ENCODE assay signal across 27 cellular contexts in the genomic region with DNA sequence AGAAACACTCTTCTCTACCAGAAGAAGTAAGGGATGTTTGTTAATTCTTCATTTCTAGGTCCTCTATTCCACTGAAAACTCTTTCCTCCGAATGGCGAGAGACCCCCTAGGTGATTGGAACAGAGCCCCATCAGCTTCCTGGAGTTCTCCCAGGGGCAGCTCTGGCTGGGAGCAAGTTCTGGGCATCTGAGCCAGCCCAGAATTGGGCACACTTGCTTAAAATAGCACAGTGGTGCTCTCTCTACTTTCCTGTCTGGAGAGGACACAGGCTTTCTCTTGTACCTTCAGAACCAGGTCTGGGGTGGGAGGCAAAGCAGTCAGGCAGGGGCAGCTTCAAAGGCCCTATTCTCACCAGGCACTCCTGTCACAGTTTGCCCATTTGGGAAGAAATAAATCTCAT.
DNase-seq lines count a peak whose midpoint lies in the region; ATAC-seq and TF ChIP-seq lines count a peak whose summit lies in the region.
"Had no signal": no experiment of that assay in that cellular context is flagged by ENCODE, and none has a peak within 500 bp of the region (broad histone marks: within the 10 kb centered on the region; RNA-seq: fewer than 3 reads in every experiment).

No MANE protein-coding gene starts in this region.

- H3K9me3 ChIP-seq in DND-41 (ENCODE audit: insufficient read depth, low read length, severe bottlenecking) (no peaks in the 10 kb centered on the region), gastroesophageal sphincter (no peaks in the 10 kb centered on the region)
- H3K9me3 ChIP-seq: BE2C had no signal

- H3K27me3 ChIP-seq in DND-41 (ENCODE audit: insufficient read depth, low read length, poor library complexity) (peaks cover 71% of the 10 kb centered on the region), gastroesophageal sphincter (no peaks in the 10 kb centered on the region)
- H3K27me3 ChIP-seq: BE2C had no signal

- TF ChIP-seq CTCF in DND-41 (IDR thresholded peaks at IDR 0.05; ENCODE audit: borderline replicate concordance, extremely low read depth, low read length, poor library complexity, severe bottlenecking) (no peak), brain (conservative IDR thresholded peaks at IDR 0.05) (no peak), gastroesophageal sphincter (IDR thresholded peaks at IDR 0.05) (no peak)

- no peak overlapping the region for H3K4me2 ChIP-seq in DND-41 (ENCODE audit: insufficient read depth, low read length)
- H3K4me2 ChIP-seq: PC-9 had no signal

- TF ChIP-seq EP300 in gastroesophageal sphincter (IDR thresholded peaks at IDR 0.05), result no peak

- no peak overlapping the region for H2AFZ ChIP-seq in DND-41 (ENCODE audit: low read depth, low read length)
- H2AFZ ChIP-seq: PC-9 had no signal

- TF ChIP-seq POLR2A in gastroesophageal sphincter (IDR thresholded peaks at IDR 0.05), result no peak

- peaks cover 4% of the 10 kb centered on the region; the same call in 1 of the 2 replicates for H3K4me1 ChIP-seq in DND-41 (ENCODE audit: insufficient read depth, low read length)
- peaks cover 0 to 20% (median 0%) of the 10 kb centered on the region in 3 donors for H3K4me1 ChIP-seq in gastroesophageal sphincter
- H3K4me1 ChIP-seq: BE2C had no signal

- intact Hi-C loops in left ventricle myocardium superior (cut with micrococcal nuclease), result no loop called here
- intact Hi-C loops in activated T-helper 2 cell treated with anti-CD3 and anti-CD28 coated beads, Interferon-gamma antibody, Interleukin-2, Interleukin-4, amounts not matched to agents 10 μg/mL and 5 μg/mL and 100 μg/mL, durations not matched to agents 14 hours and 24 hours and 36 hours (cut with micrococcal nuclease), result no loop called here

- H3K4me3 ChIP-seq in DND-41 (ENCODE audit: low read depth in 1 of 2, low read length in 2 of 2), result no peak overlapping the region
- H3K4me3 ChIP-seq in gastroesophageal sphincter, result no peak overlapping the region
- H3K4me3 ChIP-seq: PC-9 had no signal

- peak overlapping the region in 3 of 5 experiments; percentile 5 to 56 (median 38) for H3K27ac Mint-ChIP-seq in brain
- H3K27ac Mint-ChIP-seq in activated T-helper 2 cell treated with anti-CD3 and anti-CD28 coated beads, Interferon-gamma antibody, Interleukin-2, Interleukin-4, amounts not matched to agents 10 μg/mL and 5 μg/mL and 100 μg/mL, durations not matched to agents 14 hours and 24 hours and 36 hours, result no peak overlapping the region
- H3K27ac Mint-ChIP-seq: CD8-positive, alpha-beta memory T cell had no signal

- no peaks in the 10 kb centered on the region for H3K79me2 ChIP-seq in DND-41 (ENCODE audit: insufficient read depth, low read length)

- peaks cover 3% of the 10 kb centered on the region for H3K27me3 Mint-ChIP-seq in brain
- H3K27me3 Mint-ChIP-seq in activated T-helper 2 cell treated with anti-CD3 and anti-CD28 coated beads, Interferon-gamma antibody, Interleukin-2, Interleukin-4, amounts not matched to agents 10 μg/mL and 5 μg/mL and 100 μg/mL, durations not matched to agents 14 hours and 24 hours and 36 hours (ENCODE audit: low read depth), result peaks cover 18% of the 10 kb centered on the region

- H3K27ac ChIP-seq in DND-41 (ENCODE audit: low read length) (no peak overlapping the region), gastroesophageal sphincter (peak overlapping the region in 3 of 4 donors; percentile 8 to 52 (median 48))
- H3K27ac ChIP-seq: PC-9 had no signal

- peaks cover 4% of the 10 kb centered on the region; the same call in 1 of the 2 replicates for H4K20me1 ChIP-seq in DND-41 (ENCODE audit: insufficient read depth, low read length)

- WGBS in gastroesophageal sphincter (ENCODE audit: low coverage in 1 of 2), 2 donors, result 42% methylated on average over 2 of the region's 2 CpGs; no CpG with 5 or more reads in 1 of the 2 donors

- DNase-seq in DND-41 (no peak), left ventricle myocardium superior (no peak), DMS79 (lab: John Stamatoyannopoulos, UW) (no peak), islet precursor cell (no peak)
- DNase-seq in activated T-helper 2 cell treated with anti-CD3 and anti-CD28 coated beads, Interferon-gamma antibody, Interleukin-2, Interleukin-4, amounts not matched to agents 10 μg/mL and 5 μg/mL and 100 μg/mL, durations not matched to agents 14 hours and 24 hours and 36 hours (ENCODE audit: low spot score), result no peak
- DNase-seq: 8988T; ACHN; CD8-positive, alpha-beta memory T cell; DMS 273 treated with DMSO at 0.1 percent for 48 hours; DMS79 treated with DMSO at 0.1 percent for 48 hours; HCEC 1CT; KBM-7; MV-4-11; NCI-H1105; NCI-H1436 treated with DMSO at 0.1 percent for 48 hours; NCI-H1930; NCI-H2107; NCI-H524; NCI-H748 treated with DMSO at 0.1 percent for 48 hours; NK-92 treated with Interleukin-12 subunit alpha and Interleukin-12 subunit beta, amount 100 ng/mL, for 24 hours; PC-9; SHP77 had no signal

- H3K36me3 ChIP-seq in DND-41 (ENCODE audit: insufficient read depth, low read length) (no peaks in the 10 kb centered on the region), gastroesophageal sphincter (peaks cover 0 to 86% of the 10 kb centered on the region in 2 donors)
- H3K36me3 ChIP-seq: BE2C had no signal

- H3K36me3 Mint-ChIP-seq in brain, result peaks cover 27% of the 10 kb centered on the region
- H3K36me3 Mint-ChIP-seq in activated T-helper 2 cell treated with anti-CD3 and anti-CD28 coated beads, Interferon-gamma antibody, Interleukin-2, Interleukin-4, amounts not matched to agents 10 μg/mL and 5 μg/mL and 100 μg/mL, durations not matched to agents 14 hours and 24 hours and 36 hours (ENCODE audit: low read depth), result no peaks in the 10 kb centered on the region
- H3K36me3 Mint-ChIP-seq: CD14-positive monocyte; CD8-positive, alpha-beta memory T cell had no signal

- H3K4me3 Mint-ChIP-seq in brain, result no peak overlapping the region
- H3K4me3 Mint-ChIP-seq in activated T-helper 2 cell treated with anti-CD3 and anti-CD28 coated beads, Interferon-gamma antibody, Interleukin-2, Interleukin-4, amounts not matched to agents 10 μg/mL and 5 μg/mL and 100 μg/mL, durations not matched to agents 14 hours and 24 hours and 36 hours (ENCODE audit: low read depth), result no peak overlapping the region
- H3K4me3 Mint-ChIP-seq: CD14-positive monocyte; CD8-positive, alpha-beta memory T cell had no signal

- H3K9ac ChIP-seq in DND-41 (ENCODE audit: low read depth, low read length), result no peak overlapping the region

- H3K4me1 Mint-ChIP-seq in brain, result peaks cover 23% of the 10 kb centered on the region
- H3K4me1 Mint-ChIP-seq in activated T-helper 2 cell treated with anti-CD3 and anti-CD28 coated beads, Interferon-gamma antibody, Interleukin-2, Interleukin-4, amounts not matched to agents 10 μg/mL and 5 μg/mL and 100 μg/mL, durations not matched to agents 14 hours and 24 hours and 36 hours (ENCODE audit: low read depth), result no peaks in the 10 kb centered on the region
- H3K4me1 Mint-ChIP-seq: CD8-positive, alpha-beta memory T cell had no signal

- no peaks in the 10 kb centered on the region for H3K9me3 Mint-ChIP-seq in brain
- H3K9me3 Mint-ChIP-seq in activated T-helper 2 cell treated with anti-CD3 and anti-CD28 coated beads, Interferon-gamma antibody, Interleukin-2, Interleukin-4, amounts not matched to agents 10 μg/mL and 5 μg/mL and 100 μg/mL, durations not matched to agents 14 hours and 24 hours and 36 hours, result no peaks in the 10 kb centered on the region
- H3K9me3 Mint-ChIP-seq: CD14-positive monocyte; CD8-positive, alpha-beta memory T cell had no signal

- ATAC-seq in DND-41 (ENCODE audit: insufficient read depth, low read depth) (0 out of 3 replicates have a peak, but pooled peaks have one; percentile 9), gastroesophageal sphincter (no peak), left ventricle myocardium superior (peak; percentile 79), HG02623 (IDR thresholded peaks at IDR 0.05; ENCODE audit: unreplicated experiment) (no peak)

Comparison
In these comparisons a context has a peak if more than half of its experiments do, and no peak if none do; other contexts are left out.
1. ATAC-seq: peak in DND-41 (single experiment) and left ventricle myocardium superior (single experiment); none in gastroesophageal sphincter (single experiment) and HG02623 (single experiment).